ENCODE assay signal across 16 cellular contexts in genomic region chrX:10104958-10105658, GRCh38. TPM values are rescaled to one million over a fixed set of nuclear protein-coding genes. Genes with fewer than 3 reads are reported as not detected.
DNase-seq lines count a peak whose midpoint lies in the region; ATAC-seq and TF ChIP-seq lines count a peak whose summit lies in the region.
"Had no signal": no experiment of that assay in that cellular context is flagged by ENCODE, and none has a peak within 500 bp of the region (broad histone marks: within the 10 kb centered on the region; RNA-seq: fewer than 3 reads in every experiment).

No MANE protein-coding gene starts in this region.

- H3K27me3 ChIP-seq in GM23248 (replicated peaks; ENCODE audit: insufficient read depth) (no peaks in the 10 kb centered on the region), left lung (no peaks in the 10 kb centered on the region), breast epithelium (peaks cover 0 to 12% of the 10 kb centered on the region in 2 donors)
- H3K27me3 ChIP-seq: colonic mucosa had no signal

- 49 to 57% methylated on average over 10 of the region's 10 CpGs for WGBS in GM23248 (ENCODE audit: low coverage in 1 of 2, low lambda C conversion rate in 2 of 2, missing lambda C conversion rate in 2 of 2), 2 experiments

- H3K36me3 ChIP-seq in GM23248 (ENCODE audit: low read depth) (no peaks in the 10 kb centered on the region), left lung (peaks cover 0 to 14% of the 10 kb centered on the region in 2 donors), breast epithelium (no peaks in the 10 kb centered on the region)
- H3K36me3 ChIP-seq: colonic mucosa had no signal

- no peak overlapping the region for H3K27ac ChIP-seq in GM23248
- peak overlapping the region in 1 of 2 donors; percentile 35 for H3K27ac ChIP-seq in left lung
- no peak overlapping the region for H3K27ac ChIP-seq in breast epithelium
- H3K27ac ChIP-seq: colonic mucosa had no signal

- H3K9me3 ChIP-seq in GM23248 (ENCODE audit: low read depth) = no peaks in the 10 kb centered on the region
- no peaks in the 10 kb centered on the region for H3K9me3 ChIP-seq in left lung
- H3K9me3 ChIP-seq in breast epithelium = no peaks in the 10 kb centered on the region
- H3K9me3 ChIP-seq: colonic mucosa had no signal

- H3K9me3 Mint-ChIP-seq in dendritic cell treated with granulocyte-macrophage colony-stimulating factor and Interleukin-4, amounts not matched to agents 40 ng/mL and 50 ng/mL, for 4 days = no peaks in the 10 kb centered on the region
- H3K9me3 Mint-ChIP-seq in activated T-helper 17 cell treated with anti-CD3 and anti-CD28 coated beads, Interleukin-2, amount 50 U/mL, for 72 hours = no peaks in the 10 kb centered on the region
- H3K9me3 Mint-ChIP-seq: stimulated activated effector memory CD8-positive, alpha-beta T cell treated with anti-CD3 and anti-CD28 coated beads, Interleukin-12 subunit alpha, Interleukin-12 subunit beta, amount 100 ng/mL, for 72 hours had no signal

- H3K79me2 ChIP-seq in GM23248 (ENCODE audit: insufficient read depth) = no peaks in the 10 kb centered on the region

- peak overlapping the region; percentile 6 for H3K27ac Mint-ChIP-seq in dendritic cell treated with granulocyte-macrophage colony-stimulating factor and Interleukin-4, amounts not matched to agents 40 ng/mL and 50 ng/mL, for 4 days
- H3K27ac Mint-ChIP-seq in activated T-helper 17 cell treated with anti-CD3 and anti-CD28 coated beads, Interleukin-2, amount 50 U/mL, for 72 hours = no peak overlapping the region
- H3K27ac Mint-ChIP-seq: stimulated activated effector memory CD8-positive, alpha-beta T cell treated with anti-CD3 and anti-CD28 coated beads, Interleukin-12 subunit alpha, Interleukin-12 subunit beta, amount 100 ng/mL, for 72 hours had no signal

- no peak for TF ChIP-seq POLR2A in breast epithelium (IDR thresholded peaks at IDR 0.05)

- H3K4me1 Mint-ChIP-seq in dendritic cell treated with granulocyte-macrophage colony-stimulating factor and Interleukin-4, amounts not matched to agents 40 ng/mL and 50 ng/mL, for 4 days (ENCODE audit: low read depth) = peaks cover 37% of the 10 kb centered on the region
- H3K4me1 Mint-ChIP-seq in activated T-helper 17 cell treated with anti-CD3 and anti-CD28 coated beads, Interleukin-2, amount 50 U/mL, for 72 hours = no peaks in the 10 kb centered on the region

- H3K4me3 ChIP-seq in GM23248 (no peak overlapping the region), left lung (no peak overlapping the region), breast epithelium (no peak overlapping the region)
- H3K4me3 ChIP-seq: colonic mucosa had no signal

- in situ Hi-C loops in GM23248 (cut with MboI) = loop anchor here (25.0 kb wide), 1 partner anchor 218 kb away; no protein-coding TSS in a partner anchor

- H3K4me1 ChIP-seq in GM23248 (ENCODE audit: insufficient read depth) (no peaks in the 10 kb centered on the region), left lung (peaks cover 0 to 4% of the 10 kb centered on the region in 2 donors), breast epithelium (no peaks in the 10 kb centered on the region)
- H3K4me1 ChIP-seq: colonic mucosa had no signal

- H3K36me3 Mint-ChIP-seq in dendritic cell treated with granulocyte-macrophage colony-stimulating factor and Interleukin-4, amounts not matched to agents 40 ng/mL and 50 ng/mL, for 4 days (ENCODE audit: low read depth) = peaks cover 32% of the 10 kb centered on the region
- H3K36me3 Mint-ChIP-seq in activated T-helper 17 cell treated with anti-CD3 and anti-CD28 coated beads, Interleukin-2, amount 50 U/mL, for 72 hours (ENCODE audit: low read depth) = no peaks in the 10 kb centered on the region

- no peak overlapping the region for H2AFZ ChIP-seq in GM23248

- intact Hi-C loops in dendritic cell treated with granulocyte-macrophage colony-stimulating factor and Interleukin-4, amounts not matched to agents 40 ng/mL and 50 ng/mL, for 4 days (cut with micrococcal nuclease) = no loop called here
- intact Hi-C loops in left lung (cut with DNase I) (no loop called here), breast epithelium (cut with DNase I; ENCODE audit: low total_unique reads) (no loop called here)

- no peak overlapping the region for H3K4me2 ChIP-seq in GM23248 (ENCODE audit: unreplicated experiment)

- ATAC-seq in left lung (peak; percentile 28), GM21786 (IDR thresholded peaks at IDR 0.05; ENCODE audit: unreplicated experiment) (no peak), HG02763 (IDR thresholded peaks at IDR 0.05; ENCODE audit: unreplicated experiment) (no peak)
- ATAC-seq in activated T-helper 17 cell treated with anti-CD3 and anti-CD28 coated beads, Interleukin-2, amount 50 U/mL, for 72 hours (replicated peaks) = no peak
- ATAC-seq: HCT116; left colon; stimulated activated effector memory CD8-positive, alpha-beta T cell treated with anti-CD3 and anti-CD28 coated beads, Interleukin-12 subunit alpha, Interleukin-12 subunit beta, amount 100 ng/mL, for 72 hours had no signal

- TF ChIP-seq CTCF in left lung (IDR thresholded peaks at IDR 0.05) (no peak), breast epithelium (IDR thresholded peaks at IDR 0.05) (no peak)

- DNase-seq in GM23248 = peak; percentile 7
- DNase-seq in left lung = no peak
- DNase-seq in superior temporal gyrus (ENCODE audit: extremely low spot score) = peak; percentile 62
- no peak for DNase-seq in breast epithelium (ENCODE audit: low spot score in 2 of 2)
- DNase-seq: activated CD4-positive, alpha-beta T cell treated with anti-CD3 and anti-CD28 coated beads for 48 hours; activated naive CD4-positive, alpha-beta T cell; colonic mucosa; left colon; NCI-H1436; stimulated activated CD4-positive, alpha-beta T cell treated with anti-CD3 and anti-CD28 coated beads, Interleukin-1b, Interleukin-23, amount 100 ng/mL, for 48 hours had no signal

- no peak overlapping the region for H3K9ac ChIP-seq in GM23248

- no peaks in the 10 kb centered on the region for H3F3A ChIP-seq in GM23248 (ENCODE audit: insufficient read depth)

- no peaks in the 10 kb centered on the region for H4K20me1 ChIP-seq in GM23248 (ENCODE audit: insufficient read depth)

- H3K27me3 Mint-ChIP-seq in dendritic cell treated with granulocyte-macrophage colony-stimulating factor and Interleukin-4, amounts not matched to agents 40 ng/mL and 50 ng/mL, for 4 days = peaks cover 2% of the 10 kb centered on the region
- no peaks in the 10 kb centered on the region for H3K27me3 Mint-ChIP-seq in activated T-helper 17 cell treated with anti-CD3 and anti-CD28 coated beads, Interleukin-2, amount 50 U/mL, for 72 hours

- no peak overlapping the region for H3K4me3 Mint-ChIP-seq in dendritic cell treated with granulocyte-macrophage colony-stimulating factor and Interleukin-4, amounts not matched to agents 40 ng/mL and 50 ng/mL, for 4 days
- H3K4me3 Mint-ChIP-seq in activated T-helper 17 cell treated with anti-CD3 and anti-CD28 coated beads, Interleukin-2, amount 50 U/mL, for 72 hours = no peak overlapping the region
- H3K4me3 Mint-ChIP-seq: stimulated activated effector memory CD8-positive, alpha-beta T cell treated with anti-CD3 and anti-CD28 coated beads, Interleukin-12 subunit alpha, Interleukin-12 subunit beta, amount 100 ng/mL, for 72 hours had no signal

- no peaks in the 10 kb centered on the region for H3K9me2 ChIP-seq in GM23248 (ENCODE audit: insufficient read depth)

RNA-seq across cellular contexts. Expression of gene CLCN4, which starts 51.7 kb away (rescaled TPM):
- 0.89 and 0.97 TPM in 2 replicates for total RNA-seq in GM23248 (2014; rRNA removed; shearing (Covaris generic))
- polyA plus RNA-seq in GM23248 (2016; fragmentation: Nextera tagmentation; extraction: Ambion mirVana) = 0.29 and 0.71 TPM in 2 replicates
- total RNA-seq in left lung = 10 to 100 TPM in 1 of 2 donors, 1 to 10 TPM in 1; 7.8 to 11.8 TPM
- under 1 TPM in 1 of 2 donors, not detected in 1; 0.19 TPM for total RNA-seq in activated T-helper 17 cell treated with anti-CD3 and anti-CD28 coated beads, Interleukin-2, amount 50 U/mL, for 72 hours
- 1 to 10 TPM; 2.9 to 4.7 (median 3.7) TPM for total RNA-seq in breast epithelium

Comparison
In these comparisons a context has a peak if more than half of its experiments do, and no peak if none do; other contexts are left out.
1. DNase-seq: peak in GM23248 (single experiment) and superior temporal gyrus (single experiment); none in left lung (0 of 2) and breast epithelium (0 of 2).